ENCODE assay signal across 35 cellular contexts in the genomic region with DNA sequence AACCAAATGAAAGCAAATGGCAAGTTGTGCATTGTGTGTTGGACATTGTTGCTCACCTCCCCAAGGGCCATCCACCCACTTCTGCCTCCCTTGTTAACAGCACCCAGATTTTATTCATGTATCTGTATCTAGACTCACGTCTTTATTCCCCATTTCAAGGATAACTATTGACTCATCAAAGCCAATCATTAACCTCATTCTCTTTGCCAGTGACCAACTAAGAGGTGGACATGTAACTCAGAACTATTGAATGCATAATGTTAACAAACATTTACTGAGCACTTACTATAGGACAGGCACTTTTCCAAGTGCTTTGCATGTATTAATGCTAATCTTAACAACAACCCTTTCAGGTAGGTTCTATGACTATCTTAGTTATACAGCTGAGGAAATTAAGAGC. TPM values are rescaled to one million over a fixed set of nuclear protein-coding genes. Genes with fewer than 3 reads are reported as not detected.
DNase-seq lines count a peak whose midpoint lies in the region; ATAC-seq, FAIRE-seq and TF ChIP-seq lines count a peak whose summit lies in the region.
"Had no signal": no experiment of that assay in that cellular context is flagged by ENCODE, and none has a peak within 500 bp of the region (broad histone marks: within the 10 kb centered on the region; RNA-seq: fewer than 3 reads in every experiment).

No MANE protein-coding gene starts in this region.

- H2AFZ ChIP-seq in HepG2 (ENCODE audit: low read length): no peak overlapping the region

- TF ChIP-seq RAD21 in HepG2 (CRISPR knock-in tag; IDR thresholded peaks at IDR 0.05): no peak

- DNase-seq in right lobe of liver: no peak
- no peak for DNase-seq in HepG2 (ENCODE audit: low spot score)
- DNase-seq in kidney tubule cell (ENCODE audit: low spot score): peak; percentile 27
- DNase-seq in left lobe of liver (ENCODE audit: low spot score): no peak
- DNase-seq in renal cortical epithelial cell (ENCODE audit: low read depth): peak; percentile 73
- no peak for DNase-seq in small intestine
- DNase-seq in prostate gland (ENCODE audit: low spot score): no peak
- no peak for DNase-seq in NCI-H345 (lab: John Stamatoyannopoulos, UW)
- DNase-seq: 8988T; ACHN; AML-193; BE2C; C1 segment of cervical spinal cord; Caco-2; Calu3; CD4-positive, alpha-beta memory T cell; CD4-positive, alpha-beta T cell; CD4-positive, CD25-positive, alpha-beta regulatory T cell; CD8-positive, alpha-beta memory T cell; CD8-positive, alpha-beta T cell; COR-L47; DMS 273 treated with DMSO at 0.1 percent for 48 hours; DMS153; DMS53; DMS79; DMS79 treated with DMSO at 0.1 percent for 48 hours; DND-41; EL had no signal

- no peaks in the 10 kb centered on the region for H3K4me1 ChIP-seq in right lobe of liver
- H3K4me1 ChIP-seq in HepG2 (ENCODE audit: insufficient read depth, low read length): no peaks in the 10 kb centered on the region
- no peaks in the 10 kb centered on the region for H3K4me1 ChIP-seq in small intestine (ENCODE audit: control insufficient read depth in 2 of 2, insufficient read depth in 1 of 2, low read depth in 1 of 2, low read length in 1 of 2)
- no peaks in the 10 kb centered on the region for H3K4me1 ChIP-seq in prostate gland (replicated peaks)
- H3K4me1 ChIP-seq: A549; BE2C; BLaER1; BLaER1 treated with 17β-estradiol and CSF1 and Interleukin-3, amounts not matched to agents 10 nM and 100 nM; Caco-2 had no signal

- FAIRE-seq in HepG2 (lab: Jason Lieb, UNC) (no peak), small intestine (lab: Jason Lieb, UNC) (no peak)
- FAIRE-seq: A204.1, A549, D721Med had no signal

- H3K27me3 ChIP-seq in right lobe of liver (no peaks in the 10 kb centered on the region), HepG2 (ENCODE audit: control insufficient read depth in 1 of 2, insufficient read depth in 2 of 2, low read length in 2 of 2) (no peaks in the 10 kb centered on the region), small intestine (ENCODE audit: control insufficient read depth in 2 of 2, insufficient read depth in 2 of 2, low read length in 2 of 2) (no peaks in the 10 kb centered on the region), prostate gland (replicated peaks; ENCODE audit: insufficient read depth) (no peaks in the 10 kb centered on the region)
- H3K27me3 ChIP-seq: BE2C; BLaER1; BLaER1 treated with 17β-estradiol and CSF1 and Interleukin-3, amounts not matched to agents 10 nM and 100 nM had no signal

- no peak for TF ChIP-seq POLR2A in right lobe of liver (IDR thresholded peaks at IDR 0.05)
- TF ChIP-seq POLR2A in HepG2 (IDR thresholded peaks at IDR 0.05; ENCODE audit: insufficient read depth in 1 of 2, low read depth in 2 of 2, low read length in 2 of 2): no peak
- TF ChIP-seq POLR2A in prostate gland (IDR thresholded peaks at IDR 0.05): no peak

- BruUV-seq in HepG2 (replicated peaks; lab: Mats Ljungman, UMichigan): no TSS peak

- no peak overlapping the region for H3K4me3 ChIP-seq in right lobe of liver
- H3K4me3 ChIP-seq in HepG2 (replicated peaks in 1 of 3; ENCODE audit: insufficient read depth in 1 of 3, low read depth in 2 of 3, low read length in 3 of 3): no peak overlapping the region
- no peak overlapping the region for H3K4me3 ChIP-seq in small intestine (ENCODE audit: low read depth in 1 of 2, low read length in 2 of 2)
- H3K4me3 ChIP-seq in prostate gland: no peak overlapping the region
- H3K4me3 ChIP-seq: A549; BLaER1; BLaER1 treated with 17β-estradiol and CSF1 and Interleukin-3, amounts not matched to agents 10 nM and 100 nM had no signal

- intact Hi-C loops in right lobe of liver (cut with DNase I) (no loop called here), HepG2 (cut with micrococcal nuclease; ENCODE audit: unreplicated experiment) (no loop called here), prostate gland (cut with DNase I) (no loop called here)

- 33% methylated on average over 1 of the region's 1 CpG for WGBS in right lobe of liver (ENCODE audit: insufficient coverage, low coverage, low lambda C conversion rate, missing lambda C conversion rate)
- WGBS in HepG2 (ENCODE audit: low lambda C conversion rate): 3% methylated on average over 1 of the region's 1 CpG
- WGBS in small intestine, 3 donors: 15 to 52% (median 16%) methylated on average over 1 of the region's 1 CpG
- WGBS in prostate gland: 70% methylated on average over 1 of the region's 1 CpG

- no peaks in the 10 kb centered on the region for H3K9me3 ChIP-seq in right lobe of liver
- H3K9me3 ChIP-seq in HepG2 (ENCODE audit: low read length): no peaks in the 10 kb centered on the region; the same call in 1 of the 2 replicates
- H3K9me3 ChIP-seq in small intestine (ENCODE audit: control insufficient read depth, low read depth): no peaks in the 10 kb centered on the region
- H3K9me3 ChIP-seq in prostate gland: no peaks in the 10 kb centered on the region
- H3K9me3 ChIP-seq: A549, BE2C, Caco-2 had no signal

- ATAC-seq in right lobe of liver (peak in 3 of 4 donors; percentile 20 to 67 (median 38)), HepG2 (no peak), left lobe of liver (peak; percentile 49)
- ATAC-seq: A549; CD8-positive, alpha-beta T cell had no signal

- no peak overlapping the region for H3K4me2 ChIP-seq in HepG2 (ENCODE audit: low read depth, low read length)
- H3K4me2 ChIP-seq: A549; BLaER1; BLaER1 treated with 17β-estradiol and CSF1 and Interleukin-3, amounts not matched to agents 10 nM and 100 nM had no signal

- no peak for TF ChIP-seq EP300 in HepG2 (IDR thresholded peaks at IDR 0.05; ENCODE audit: low read depth in 2 of 2, low read length in 2 of 2)
- no peak for TF ChIP-seq EP300 in HepG2 (CRISPR knock-in tag; IDR thresholded peaks at IDR 0.05; ENCODE audit: borderline replicate concordance)

- CTCF ChIA-PET in HepG2 (lab: Yijun Ruan, JAX; ENCODE audit: low intra/inter-chr PET ratio, low total read pairs): no interaction called here

- H3K27ac ChIP-seq in right lobe of liver (no peak overlapping the region), HepG2 (ENCODE audit: extremely low read length, insufficient read depth, low read length) (no peak overlapping the region), small intestine (ENCODE audit: low read depth in 1 of 2, low read length in 1 of 2) (no peak overlapping the region), prostate gland (no peak overlapping the region)
- H3K27ac ChIP-seq: 22Rv1; A549; BLaER1; BLaER1 treated with 17β-estradiol and CSF1 and Interleukin-3, amounts not matched to agents 10 nM and 100 nM; C4-2B had no signal

- H3K36me3 ChIP-seq in right lobe of liver: no peaks in the 10 kb centered on the region
- H3K36me3 ChIP-seq in HepG2 (replicated peaks in 1 of 2; ENCODE audit: control insufficient read depth in 1 of 2, insufficient read depth in 2 of 2, low read length in 2 of 2): no peaks in the 10 kb centered on the region
- H3K36me3 ChIP-seq in small intestine (ENCODE audit: control insufficient read depth in 2 of 2, insufficient read depth in 2 of 2, low read length in 2 of 2): no peaks in the 10 kb centered on the region
- no peaks in the 10 kb centered on the region for H3K36me3 ChIP-seq in prostate gland
- H3K36me3 ChIP-seq: BE2C; BLaER1; BLaER1 treated with 17β-estradiol and CSF1 and Interleukin-3, amounts not matched to agents 10 nM and 100 nM had no signal

- in situ Hi-C loops in HepG2 (cut with HindIII; ENCODE audit: extremely low pct_ligation_motif_present, low pct_unique_long_range_greater_than_20kb): no loop called here

- no peaks in the 10 kb centered on the region for H4K20me1 ChIP-seq in HepG2 (ENCODE audit: insufficient read depth, low read length)
- H4K20me1 ChIP-seq: BLaER1; BLaER1 treated with 17β-estradiol and CSF1 and Interleukin-3, amounts not matched to agents 10 nM and 100 nM had no signal

- POLR2A ChIA-PET in HepG2 (lab: Yijun Ruan, JAX): no interaction called here

- H3K9ac ChIP-seq in HepG2 (ENCODE audit: insufficient read depth, low read depth, low read length): no peak overlapping the region
- H3K9ac ChIP-seq: BLaER1; BLaER1 treated with 17β-estradiol and CSF1 and Interleukin-3, amounts not matched to agents 10 nM and 100 nM had no signal

- no peaks in the 10 kb centered on the region for H3K79me2 ChIP-seq in HepG2 (ENCODE audit: insufficient read depth, low read length)

- TF ChIP-seq CTCF in right lobe of liver (IDR thresholded peaks at IDR 0.05) (no peak), HepG2 (CRISPR knock-in tag; IDR thresholded peaks at IDR 0.05) (no peak), prostate gland (IDR thresholded peaks at IDR 0.05) (no peak)

TF ChIP-seq in HepG2, 621 proteins besides CTCF, POLR2A, EP300 and RAD21 (continues in another document):
- TF ChIP-seq ZNF572 (CRISPR knock-in tag; IDR thresholded peaks at IDR 0.05): no peak
- TF ChIP-seq NFRKB (IDR thresholded peaks at IDR 0.05): no peak
- TF ChIP-seq ZNF274 (CRISPR knock-in tag; IDR thresholded peaks at IDR 0.05): no peak
- TF ChIP-seq HNRNPL (IDR thresholded peaks at IDR 0.05; ENCODE audit: low read depth, low read length): no peak
- no peak for TF ChIP-seq TBP (CRISPR knock-in tag; IDR thresholded peaks at IDR 0.05)

RNA-seq across cellular contexts. Expression of a gene that starts 45.2 kb away (rescaled TPM):
- 10 to 100 TPM; 46.2 to 97.8 (median 62.4) TPM for total RNA-seq in right lobe of liver
- 23.7 and 35.5 TPM in 2 replicates for total RNA-seq in HepG2 (2016; rRNA removed; fragmentation: Illumina TruSeq; extraction: Trizol)
- total RNA-seq in HepG2 (2016; cell fraction: cytosol; rRNA removed; fragmentation: Illumina TruSeq; extraction: Trizol; ENCODE audit: low read depth): 7.6 and 9.4 TPM in 2 replicates
- total RNA-seq in HepG2 (2016; cell fraction: insoluble cytoplasmic fraction; rRNA removed; fragmentation: Illumina TruSeq; extraction: Trizol): 22.4 and 29.1 TPM in 2 replicates
- total RNA-seq in HepG2 (2016; cell fraction: membrane; rRNA removed; fragmentation: Illumina TruSeq; extraction: Trizol): 12.8 and 13.5 TPM in 2 replicates
- 40.2 and 47.8 TPM in 2 replicates for total RNA-seq in HepG2 (2016; cell fraction: nucleus; rRNA removed; fragmentation: Illumina TruSeq; extraction: Trizol)
- polyA plus RNA-seq in HepG2 (2011; rRNA removed): 22.5 and 24.7 TPM in 2 replicates
- 14.4 and 15.9 TPM in 2 replicates for polyA plus RNA-seq in HepG2 (2011; cell fraction: cytosol; rRNA removed)
- polyA plus RNA-seq in HepG2 (2011; cell fraction: nucleus; rRNA removed): 23.7 and 25.6 TPM in 2 replicates
- polyA plus RNA-seq in HepG2 (2012): 15.0 and 16.7 TPM in 2 replicates
- polyA plus RNA-seq in HepG2 (2016; cell fraction: cytosol; fragmentation: Illumina TruSeq; extraction: Trizol; ENCODE audit: low read depth): 1.1 and 1.4 TPM in 2 replicates
- 25.9 and 26.3 TPM in 2 replicates for polyA plus RNA-seq in HepG2 (2016; cell fraction: insoluble cytoplasmic fraction; fragmentation: Illumina TruSeq; extraction: Trizol; ENCODE audit: low read depth)
- polyA plus RNA-seq in HepG2 (2016; cell fraction: membrane; fragmentation: Illumina TruSeq; extraction: Trizol; ENCODE audit: low read depth): 3.6 and 5.2 TPM in 2 replicates
- polyA plus RNA-seq in HepG2 (2016; cell fraction: nucleus; fragmentation: Illumina TruSeq; extraction: Trizol; ENCODE audit: insufficient read depth, low read depth): 29.0 and 30.2 TPM in 2 replicates
- polyA minus RNA-seq in HepG2 (2011; rRNA and poly(A)+ RNA removed; ENCODE audit: low replicate concordance): 93.2 and 190 TPM in 2 replicates
- polyA minus RNA-seq in HepG2 (2011; cell fraction: cytosol; rRNA and poly(A)+ RNA removed): 18.9 and 25.9 TPM in 2 replicates
- 94.9 and 103 TPM in 2 replicates for polyA minus RNA-seq in HepG2 (2011; cell fraction: nucleus; rRNA and poly(A)+ RNA removed)
- total RNA-seq in left lobe of liver: 91.3 TPM
- 41.5 and 186 TPM in 2 replicates for total RNA-seq in renal cortical epithelial cell
- polyA plus RNA-seq in small intestine: 10 to 100 TPM; 28.2 to 36.3 (median 28.6) TPM
- 100 to 1,000 TPM; 125 to 175 TPM for total RNA-seq in prostate gland

Comparison
In these comparisons a context has a peak if more than half of its experiments do, and no peak if none do; other contexts are left out.
1. DNase-seq: peak in kidney tubule cell (single experiment) and renal cortical epithelial cell (single experiment); none in right lobe of liver (0 of 3), HepG2 (single experiment), left lobe of liver (single experiment), small intestine (single experiment), prostate gland (single experiment) and NCI-H345 (single experiment).